In the genomic region with DNA sequence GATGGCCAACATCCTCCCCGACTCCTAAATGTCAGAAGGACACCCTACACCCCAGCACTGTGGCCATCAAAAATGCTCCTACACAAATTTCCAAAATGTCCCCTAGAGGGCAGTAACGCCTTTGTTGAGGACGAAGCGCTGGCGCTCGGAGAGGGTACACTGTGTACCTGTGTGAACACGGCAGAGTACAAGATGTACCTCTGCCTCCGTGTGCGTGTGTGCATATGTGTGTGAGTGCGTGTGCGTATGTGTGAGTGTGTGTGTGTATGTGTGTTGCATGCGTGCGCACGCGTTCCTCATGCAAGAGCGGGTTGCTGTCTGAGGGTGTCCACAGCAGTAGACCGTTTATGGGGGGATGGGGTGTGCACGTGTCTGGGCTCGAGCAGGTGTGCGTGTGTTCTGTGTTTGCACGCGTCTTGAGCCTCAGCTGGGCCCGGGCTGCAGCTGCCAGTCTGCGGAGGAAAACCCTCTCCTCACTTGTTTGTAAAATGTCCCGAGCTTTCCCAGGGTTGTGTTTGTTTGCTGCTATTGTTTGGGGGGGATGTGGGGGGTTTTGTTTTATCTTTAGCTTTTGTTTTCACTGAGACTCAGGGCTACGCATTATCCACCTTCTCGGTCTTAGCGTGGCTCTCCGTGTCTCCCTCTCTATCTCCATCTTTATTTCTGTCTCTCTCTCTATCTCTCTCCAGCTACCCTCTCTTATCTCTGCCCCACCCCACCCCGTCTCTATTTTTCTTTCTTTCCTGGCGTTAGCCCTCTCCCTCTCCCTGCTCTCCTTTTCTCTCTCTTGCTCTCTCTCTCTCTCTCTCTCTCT, we compare ENCODE assay signal across 8 cellular contexts. TPM values are rescaled to one million over a fixed set of nuclear protein-coding genes. Genes with fewer than 3 reads are reported as not detected.
DNase-seq lines count a peak whose midpoint lies in the region; ATAC-seq, FAIRE-seq and TF ChIP-seq lines count a peak whose summit lies in the region.

No MANE protein-coding gene starts in this region.

- FAIRE-seq in bronchial epithelial cell (lab: Jason Lieb, UNC) (peak; percentile 85), kidney (lab: Jason Lieb, UNC) (peak; percentile 6)

- H3K4me3 ChIP-seq in bronchial epithelial cell (ENCODE audit: low read depth, low read length) (peak overlapping the region; percentile 40), kidney (ENCODE audit: low read length in 2 of 2) (peak overlapping the region; percentile 64 to 80)

- H3K27me3 ChIP-seq in bronchial epithelial cell (ENCODE audit: control insufficient read depth, insufficient read depth, low read length), result no peaks in the 10 kb centered on the region

- peak; percentile 81 for ATAC-seq in GM18502 (IDR thresholded peaks at IDR 0.05; ENCODE audit: poor library complexity, unreplicated experiment)
- peak; percentile 90 for ATAC-seq in HG02884 (IDR thresholded peaks at IDR 0.05; ENCODE audit: unreplicated experiment)

- DNase-seq in ACHN, result peak; percentile 61
- peak; percentile 63 for DNase-seq in NCI-H1694 treated with DMSO at 0.1 percent for 48 hours (lab: John Stamatoyannopoulos, UW)
- peak; percentile 46 for DNase-seq in UCSD-AML1 (lab: John Stamatoyannopoulos, UW; ENCODE audit: unreplicated experiment)
- peak; percentile 52 for DNase-seq in bronchial epithelial cell (ENCODE audit: low read depth)
- DNase-seq in kidney, result peak; percentile 87
- peak in 3 of 4 experiments; percentile 26 to 37 (median 32) for DNase-seq in stimulated activated CD4-positive, alpha-beta T cell treated with anti-CD3 and anti-CD28 coated beads, Interleukin-1b, Interleukin-23, amount 100 ng/mL, for 24 hours (ENCODE audit: low read depth in 4 of 4, low spot score in 1 of 4)

- H3K36me3 ChIP-seq in bronchial epithelial cell (ENCODE audit: control insufficient read depth, insufficient read depth, low read length), result no peaks in the 10 kb centered on the region
- no peaks in the 10 kb centered on the region for H3K36me3 ChIP-seq in kidney (ENCODE audit: control insufficient read depth in 1 of 2, insufficient read depth in 2 of 2, low read length in 2 of 2)

- no peak overlapping the region for H3K27ac ChIP-seq in kidney (ENCODE audit: low read depth in 2 of 2, low read length in 2 of 2)

- TF ChIP-seq CTCF in bronchial epithelial cell (IDR thresholded peaks at IDR 0.05; ENCODE audit: insufficient read depth, low read length, severe bottlenecking) (peak; percentile 52), kidney (IDR thresholded peaks at IDR 0.05; ENCODE audit: borderline replicate concordance, extremely low read depth, insufficient read depth) (peak; percentile 57)

- intact Hi-C loops in kidney (cut with DNase I), result no loop called here

- no peak overlapping the region for H3K9ac ChIP-seq in kidney (ENCODE audit: low read length in 2 of 2)

- peaks cover 0 to 3% of the 10 kb centered on the region in 2 donors for H3K4me1 ChIP-seq in kidney (ENCODE audit: control insufficient read depth in 1 of 2, insufficient read depth in 1 of 2, low read depth in 1 of 2, low read length in 2 of 2)

- no peaks in the 10 kb centered on the region for H3K9me3 ChIP-seq in kidney (ENCODE audit: control insufficient read depth in 1 of 2, low read length in 2 of 2)

- in situ Hi-C loops in ACHN (cut with HindIII; ENCODE audit: low pct_ligation_motif_present, low pct_unique_long_range_greater_than_20kb, low sequenced_read_pairs), result no loop called here

RNA-seq across cellular contexts. Expression of a gene that starts 10.4 kb away (rescaled TPM):
- total RNA-seq in bronchial epithelial cell (8.7 and 12.9 TPM in 2 replicates), kidney (36.6 TPM)
- 8.0 TPM for polyA plus RNA-seq in kidney (ENCODE audit: insufficient read depth, low read depth, low replicate concordance)

RNA-seq across cellular contexts. Expression of a gene that starts 22.1 kb away (rescaled TPM):
- 4.5 and 5.5 TPM in 2 replicates for total RNA-seq in bronchial epithelial cell
- 11.5 TPM for total RNA-seq in kidney
- 3.7 TPM for polyA plus RNA-seq in kidney (ENCODE audit: insufficient read depth, low read depth, low replicate concordance)

RNA-seq across cellular contexts. Expression of a gene that starts 23.2 kb away (rescaled TPM):
- total RNA-seq in bronchial epithelial cell (under 0.01 TPM in 1 of 2 replicates, not detected in the other), kidney (5.4 TPM)
- polyA plus RNA-seq in kidney (ENCODE audit: insufficient read depth, low read depth, low replicate concordance), result 1.7 TPM

Comparison
In these comparisons a context has a peak if more than half of its experiments do, and no peak if none do; other contexts are left out.
1. DNase-seq: peak in every context shown above with its lines; median percentile 87 in kidney; 63 in NCI-H1694 treated with DMSO at 0.1 percent for 48 hours; 61 in ACHN; 52 in bronchial epithelial cell; 46 in UCSD-AML1; 32 in stimulated activated CD4-positive, alpha-beta T cell treated with anti-CD3 and anti-CD28 coated beads, Interleukin-1b, Interleukin-23, amount 100 ng/mL, for 24 hours.